ENCODE assay signal across 33 cellular contexts in genomic region chr5:167894631-167895472, GRCh38.
"Had no signal": no experiment of that assay in that cellular context is flagged by ENCODE, and none has a peak within 500 bp of the region (broad histone marks: within the 10 kb centered on the region; RNA-seq: fewer than 3 reads in every experiment).

No MANE protein-coding gene starts in this region.

- H3K27ac Mint-ChIP-seq: natural killer cell treated with Interleukin-12 subunit alpha and Interleukin-12 subunit beta and Interleukin-15 and Interleukin-18, amount 100 ng/mL, for 72 hours; nephron progenitor cell; progenitor cell of endocrine pancreas; stimulated activated memory B cell treated with anti-CD40 and anti-IgM and Interleukin-4, amounts not matched to agents 10 μg/mL and 1 μg/mL and 100 μg/mL, for 72 hours; stimulated activated naive CD8-positive, alpha-beta T cell treated with anti-CD3 and anti-CD28 coated beads, Interleukin-15, amount 100 ng/mL, for 72 hours; type B pancreatic cell had no signal

- DNase-seq: naive thymus-derived CD8-positive, alpha-beta T cell; nephron progenitor cell; nucleus accumbens; ovary; posterior cingulate gyrus; psoas muscle; right cardiac atrium; spleen; stimulated activated CD4-positive, alpha-beta T cell treated with anti-CD3 and anti-CD28 coated beads, Interleukin-12 subunit alpha, Interleukin-12 subunit beta, amount 100 ng/mL, for 4 hours; stimulated activated CD4-positive, alpha-beta T cell treated with anti-CD3 and anti-CD28 coated beads, Interleukin-1b, Interleukin-23, amount 100 ng/mL, for 48 hours; stimulated activated CD4-positive, alpha-beta T cell treated with anti-CD3 and anti-CD28 coated beads, Interleukin-4, amount 100 ng/mL, for 1 hour; stimulated activated CD4-positive, alpha-beta T cell treated with anti-CD3 and anti-CD28 coated beads, Interleukin-4, amount 100 ng/mL, for 4 hours; stimulated activated CD8-positive, alpha-beta memory T cell treated with anti-CD3 and anti-CD28 coated beads, Interleukin-4, amount 100 ng/mL, for 48 hours; stimulated activated naive CD4-positive, alpha-beta T cell; stimulated activated naive CD8-positive, alpha-beta T cell treated with anti-CD3 and anti-CD28 coated beads, Interleukin-15, amount 100 ng/mL, for 72 hours; stimulated activated naive CD8-positive, alpha-beta T cell treated with anti-CD3 and anti-CD28 coated beads, Interleukin-15, Interleukin-2, amounts not matched to agents 100 U/mL and 50 U/mL, for 24 hours; substantia nigra; testis; tibial artery; transverse colon; upper lobe of right lung; uterus had no signal

- H3K9ac ChIP-seq: parathyroid adenoma had no signal

- H3K27me3 Mint-ChIP-seq: stimulated activated memory B cell treated with anti-CD40 and anti-IgM and Interleukin-4, amounts not matched to agents 10 μg/mL and 1 μg/mL and 100 μg/mL, for 72 hours; stimulated activated naive CD8-positive, alpha-beta T cell treated with anti-CD3 and anti-CD28 coated beads, Interleukin-15, amount 100 ng/mL, for 72 hours had no signal

- H3K4me3 Mint-ChIP-seq: naive thymus-derived CD8-positive, alpha-beta T cell; natural killer cell treated with Interleukin-12 subunit alpha and Interleukin-12 subunit beta and Interleukin-15 and Interleukin-18, amount 100 ng/mL, for 72 hours; nephron progenitor cell; neural crest cell; stimulated activated memory B cell treated with anti-CD40 and anti-IgM and Interleukin-4, amounts not matched to agents 10 μg/mL and 1 μg/mL and 100 μg/mL, for 72 hours; stimulated activated naive CD8-positive, alpha-beta T cell treated with anti-CD3 and anti-CD28 coated beads, Interleukin-15, amount 100 ng/mL, for 72 hours; type B pancreatic cell had no signal

- H3K9me3 Mint-ChIP-seq: nephron progenitor cell, neural crest cell, type B pancreatic cell had no signal

- H3K9me3 ChIP-seq: neutrophil, ovary, psoas muscle, spleen, suprapubic skin, testis, tibial artery, transverse colon, upper lobe of right lung, uterus had no signal

- H3K27me3 ChIP-seq: neutrophil, ovary, spleen, suprapubic skin, testis, transverse colon, upper lobe of right lung, uterus had no signal

- H3K4me1 ChIP-seq: parathyroid adenoma, psoas muscle, spleen, suprapubic skin, testis, tibial artery, transverse colon, upper lobe of right lung, uterus had no signal

- H3K4me1 Mint-ChIP-seq: naive thymus-derived CD8-positive, alpha-beta T cell; stimulated activated memory B cell treated with anti-CD40 and anti-IgM and Interleukin-4, amounts not matched to agents 10 μg/mL and 1 μg/mL and 100 μg/mL, for 72 hours; stimulated activated naive CD8-positive, alpha-beta T cell treated with anti-CD3 and anti-CD28 coated beads, Interleukin-15, amount 100 ng/mL, for 72 hours had no signal

- H3K27ac ChIP-seq: neutrophil, ovary, parathyroid adenoma, psoas muscle, skin epidermis, spleen, suprapubic skin, testis, tibial artery, transverse colon, upper lobe of right lung, uterus had no signal

- H3K4me3 ChIP-seq: ovary, psoas muscle, skin epidermis, smooth muscle cell, spleen, suprapubic skin, testis, tibial artery, transverse colon, upper lobe of right lung, uterus had no signal

- H3K36me3 Mint-ChIP-seq: naive thymus-derived CD8-positive, alpha-beta T cell; natural killer cell treated with Interleukin-12 subunit alpha and Interleukin-12 subunit beta and Interleukin-15 and Interleukin-18, amount 100 ng/mL, for 72 hours; stimulated activated memory B cell treated with anti-CD40 and anti-IgM and Interleukin-4, amounts not matched to agents 10 μg/mL and 1 μg/mL and 100 μg/mL, for 72 hours; type B pancreatic cell had no signal

- ATAC-seq: naive thymus-derived CD8-positive, alpha-beta T cell; natural killer cell treated with Interleukin-12 subunit alpha and Interleukin-12 subunit beta and Interleukin-15 and Interleukin-18, amount 100 ng/mL, for 72 hours; psoas muscle; right cardiac atrium; sciatic nerve; stimulated activated memory B cell treated with anti-CD40 and anti-IgM and Interleukin-4, amounts not matched to agents 10 μg/mL and 1 μg/mL and 100 μg/mL, for 72 hours; stimulated activated naive CD8-positive, alpha-beta T cell treated with anti-CD3 and anti-CD28 coated beads, Interleukin-15, amount 100 ng/mL, for 72 hours; stimulated activated naive CD8-positive, alpha-beta T cell treated with anti-CD3 and anti-CD28 coated beads, Interleukin-15, Interleukin-2, amounts not matched to agents 100 U/mL and 50 U/mL, for 24 hours; upper lobe of right lung had no signal

- H3K36me3 ChIP-seq: neutrophil, ovary, spleen, suprapubic skin, tibial artery, transverse colon, upper lobe of right lung, uterus had no signal
